ENCODE assay signal across 10 cellular contexts in the genomic region with DNA sequence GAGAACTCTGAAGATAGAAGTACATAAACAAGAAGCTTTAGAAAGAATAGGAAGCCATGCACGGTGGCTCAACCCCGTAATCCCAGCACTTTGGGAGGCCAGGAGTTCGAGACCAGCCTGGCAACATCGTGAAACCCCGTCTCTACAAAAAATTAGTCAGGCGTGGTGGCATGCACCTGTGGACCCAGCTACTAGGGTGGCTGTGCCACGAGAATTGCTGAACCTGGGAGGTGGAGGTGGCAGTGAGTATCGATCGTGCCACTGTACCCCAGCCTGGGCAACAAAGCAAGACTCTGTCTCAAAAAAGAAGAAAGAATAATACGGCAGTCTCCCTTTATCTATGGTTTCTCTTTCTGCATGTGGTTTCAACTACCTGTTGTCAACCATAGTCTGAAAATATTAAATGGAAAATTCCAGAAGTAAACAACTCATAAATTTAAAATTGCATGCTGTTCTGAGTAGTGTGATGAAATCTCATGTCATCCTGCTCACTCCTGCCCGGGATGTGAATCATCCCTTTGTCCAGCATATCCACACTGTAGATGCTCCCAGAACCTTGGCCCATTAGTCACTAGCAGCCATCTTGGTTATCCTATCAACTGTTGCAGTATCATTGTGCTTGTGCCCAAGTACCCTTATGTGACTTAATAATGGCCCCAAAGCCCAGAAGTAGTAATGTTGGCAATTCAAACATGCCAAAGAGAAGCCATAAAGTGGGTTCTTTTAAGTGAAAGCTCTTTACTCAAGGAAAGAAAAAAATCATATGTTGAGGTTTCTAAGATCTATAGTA.
DNase-seq lines count a peak whose midpoint lies in the region; ATAC-seq and TF ChIP-seq lines count a peak whose summit lies in the region.
"Had no signal": no experiment of that assay in that cellular context is flagged by ENCODE, and none has a peak within 500 bp of the region (broad histone marks: within the 10 kb centered on the region; RNA-seq: fewer than 3 reads in every experiment).

No MANE protein-coding gene starts in this region.

- DNase-seq in GM04504 (ENCODE audit: low read depth) (peak; percentile 85), RWPE1 (ENCODE audit: low spot score) (peak; percentile 62), choroid plexus epithelial cell (ENCODE audit: low read depth) (peak; percentile 91), non-pigmented ciliary epithelial cell (ENCODE audit: low read depth) (peak; percentile 74), NCI-H2196 treated with DMSO at 0.1 percent for 48 hours (lab: John Stamatoyannopoulos, UW; ENCODE audit: unreplicated experiment) (no peak), activated gamma-delta T cell treated with Interleukin-2 at 50 U/mL for 16 hours (no peak)
- DNase-seq: activated CD4-positive, CD25-positive, alpha-beta regulatory T cell treated with anti-CD3 and anti-CD28 coated beads, Interleukin-2, amount 50 U/mL, for 72 hours; effector memory CD8-positive, alpha-beta T cell; NCI-H2107 had no signal

- H3K27ac ChIP-seq in RWPE1: peak overlapping the region; percentile 82

- TF ChIP-seq CTCF in RWPE1 (conservative IDR thresholded peaks at IDR 0.05; ENCODE audit: low read depth) (no peak), choroid plexus epithelial cell (conservative IDR thresholded peaks at IDR 0.05; ENCODE audit: low read depth, low read length) (no peak)

- CTCF ChIA-PET in RWPE1 (lab: Yijun Ruan, JAX): no interaction called here

- POLR2A ChIA-PET in RWPE1 (lab: Yijun Ruan, JAX; ENCODE audit: low non-redundant PET): no interaction called here

- no peak overlapping the region for H3K4me3 ChIP-seq in choroid plexus epithelial cell (ENCODE audit: low read depth, low read length)

- no peak for ATAC-seq in GM18519 (IDR thresholded peaks at IDR 0.05; ENCODE audit: low FRiP score, unreplicated experiment)
- ATAC-seq: effector memory CD8-positive, alpha-beta T cell had no signal

Comparison
In these comparisons a context has a peak if more than half of its experiments do, and no peak if none do; other contexts are left out.
1. DNase-seq: peak in GM04504 (single experiment), RWPE1 (single experiment), choroid plexus epithelial cell (single experiment) and non-pigmented ciliary epithelial cell (single experiment); none in NCI-H2196 treated with DMSO at 0.1 percent for 48 hours (single experiment) and activated gamma-delta T cell treated with Interleukin-2 at 50 U/mL for 16 hours (single experiment).